ENCODE assay signal across 28 cellular contexts in the genomic region with DNA sequence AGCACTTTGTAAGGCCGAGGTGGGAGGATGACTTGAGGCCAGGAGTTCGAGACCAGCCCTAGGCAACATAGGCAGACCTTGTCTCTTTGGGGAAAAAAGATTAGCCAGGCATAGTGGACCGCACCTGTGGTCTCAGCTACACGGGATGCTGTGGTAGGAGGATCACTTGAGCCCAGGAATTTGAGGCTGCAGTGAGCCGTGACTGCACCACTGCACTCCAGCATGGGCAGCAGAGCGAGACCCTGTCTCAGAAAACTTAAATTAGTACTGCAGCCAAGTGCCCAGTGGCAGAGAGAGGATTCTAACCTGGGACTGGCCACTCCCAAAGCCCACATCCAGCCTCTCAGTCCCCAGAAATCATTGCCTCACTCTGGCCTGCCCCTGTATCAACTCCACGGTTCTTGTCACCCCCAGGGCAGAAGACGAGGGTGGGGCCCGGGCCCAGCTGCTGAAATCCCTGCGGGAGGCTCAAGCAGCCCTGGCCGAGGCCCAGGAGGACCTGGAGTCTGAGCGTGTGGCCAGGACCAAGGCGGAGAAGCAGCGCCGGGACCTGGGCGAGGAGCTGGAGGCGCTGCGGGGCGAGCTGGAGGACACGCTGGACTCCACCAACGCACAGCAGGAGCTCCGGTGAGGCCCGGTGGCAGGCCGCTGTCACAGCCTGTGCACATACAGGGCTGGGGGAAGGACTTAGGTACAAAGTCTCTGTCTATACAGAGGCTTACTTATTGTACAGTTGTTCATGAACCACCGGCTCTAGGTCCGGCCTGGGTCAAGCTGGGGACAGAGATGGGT.
"Had no signal": no experiment of that assay in that cellular context is flagged by ENCODE, and none has a peak within 500 bp of the region (broad histone marks: within the 10 kb centered on the region; RNA-seq: fewer than 3 reads in every experiment).

No MANE protein-coding gene starts in this region.

- H3K9me3 Mint-ChIP-seq: activated CD4-positive, alpha-beta memory T cell treated with anti-CD3 and anti-CD28 coated beads for 36 hours; activated CD4-positive, alpha-beta T cell treated with anti-CD3 and anti-CD28 coated beads, Interleukin-2, amount 10 ng/mL, durations not matched to agents 24 days and 14 days; activated naive CD4-positive, alpha-beta T cell treated with anti-CD3 and anti-CD28 coated beads, Interleukin-2, amount 10 ng/mL, durations not matched to agents 7 days and 5 days; activated naive CD8-positive, alpha-beta T cell treated with anti-CD3 and anti-CD28 coated beads, Interleukin-2, amount 10 ng/mL, durations not matched to agents 7 days and 5 days; activated T-helper 1 cell treated with anti-CD3 and anti-CD28 coated beads, Interleukin-12 subunit alpha, Interleukin-12 subunit beta, Interleukin-2, Interleukin-4 antibody, amounts not matched to agents 30 ng/mL and 10 ng/mL and 1 ng/mL, durations not matched to agents 14 hours and 24 hours and 36 hours; effector memory CD8-positive, alpha-beta T cell; natural killer cell; stimulated activated memory B cell treated with anti-CD40 and anti-IgM and Interleukin-4, amounts not matched to agents 10 μg/mL and 1 μg/mL and 100 μg/mL, for 72 hours; stimulated activated naive CD8-positive, alpha-beta T cell treated with anti-CD3 and anti-CD28 coated beads, Interleukin-15, amount 100 ng/mL, for 72 hours had no signal

- DNase-seq: activated CD4-positive, alpha-beta memory T cell treated with anti-CD3 and anti-CD28 coated beads for 36 hours; activated CD4-positive, alpha-beta T cell treated with anti-CD3 and anti-CD28 coated beads, Interleukin-2, amount 10 ng/mL, durations not matched to agents 24 days and 14 days; activated CD4-positive, CD25-positive, alpha-beta regulatory T cell treated with anti-CD3 and anti-CD28 coated beads, Interleukin-2, amount 50 U/mL, for 72 hours; activated CD8-positive, alpha-beta memory T cell treated with anti-CD3 and anti-CD28 coated beads, Interleukin-2, amount 50 U/mL, for 4 hours; activated effector memory CD4-positive, alpha-beta T cell treated with anti-CD3 and anti-CD28 coated beads, Interleukin-2, amount 50 U/mL, for 16 hours; activated naive CD4-positive, alpha-beta T cell treated with anti-CD3 and anti-CD28 coated beads, Interleukin-2, amount 10 ng/mL, durations not matched to agents 7 days and 5 days; activated naive CD8-positive, alpha-beta T cell treated with anti-CD3 and anti-CD28 coated beads, Interleukin-2, amount 10 ng/mL, durations not matched to agents 7 days and 5 days; activated T-cell treated with anti-CD3 and anti-CD28 coated beads, Interleukin-2, amount 50 U/mL, for 1 hour; brain microvascular endothelial cell; caudate nucleus; cortex of kidney; effector memory CD8-positive, alpha-beta T cell; erythroblast; heart right ventricle; left lung; lower lobe of right lung; mesenchymal stem cell; natural killer cell; retina; sigmoid colon; small intestine; stimulated activated CD4-positive, alpha-beta T cell treated with anti-CD3 and anti-CD28 coated beads, Interleukin-4, amount 100 ng/mL, for 4 hours; stimulated activated CD8-positive, alpha-beta memory T cell treated with anti-CD3 and anti-CD28 coated beads, Interleukin-4, amount 100 ng/mL, for 48 hours; stimulated activated naive CD8-positive, alpha-beta T cell treated with anti-CD3 and anti-CD28 coated beads, Interleukin-15, amount 100 ng/mL, for 72 hours; substantia nigra; T-helper 2 cell had no signal

- H3K4me1 Mint-ChIP-seq: activated CD4-positive, alpha-beta T cell treated with anti-CD3 and anti-CD28 coated beads, Interleukin-2, amount 10 ng/mL, durations not matched to agents 24 days and 14 days; activated naive CD4-positive, alpha-beta T cell treated with anti-CD3 and anti-CD28 coated beads, Interleukin-2, amount 10 ng/mL, durations not matched to agents 7 days and 5 days; activated naive CD8-positive, alpha-beta T cell treated with anti-CD3 and anti-CD28 coated beads, Interleukin-2, amount 10 ng/mL, durations not matched to agents 7 days and 5 days; natural killer cell; stimulated activated memory B cell treated with anti-CD40 and anti-IgM and Interleukin-4, amounts not matched to agents 10 μg/mL and 1 μg/mL and 100 μg/mL, for 72 hours; stimulated activated naive CD8-positive, alpha-beta T cell treated with anti-CD3 and anti-CD28 coated beads, Interleukin-15, amount 100 ng/mL, for 72 hours had no signal

- H3K27me3 Mint-ChIP-seq: activated CD4-positive, alpha-beta T cell treated with anti-CD3 and anti-CD28 coated beads, Interleukin-2, amount 10 ng/mL, durations not matched to agents 24 days and 14 days had no signal

- H3K4me3 Mint-ChIP-seq: activated CD4-positive, alpha-beta memory T cell treated with anti-CD3 and anti-CD28 coated beads for 36 hours; activated CD4-positive, alpha-beta T cell treated with anti-CD3 and anti-CD28 coated beads, Interleukin-2, amount 10 ng/mL, durations not matched to agents 24 days and 14 days; activated naive CD4-positive, alpha-beta T cell treated with anti-CD3 and anti-CD28 coated beads, Interleukin-2, amount 10 ng/mL, durations not matched to agents 7 days and 5 days; activated naive CD8-positive, alpha-beta T cell treated with anti-CD3 and anti-CD28 coated beads, Interleukin-2, amount 10 ng/mL, durations not matched to agents 7 days and 5 days; activated T-helper 1 cell treated with anti-CD3 and anti-CD28 coated beads, Interleukin-12 subunit alpha, Interleukin-12 subunit beta, Interleukin-2, Interleukin-4 antibody, amounts not matched to agents 30 ng/mL and 10 ng/mL and 1 ng/mL, durations not matched to agents 14 hours and 24 hours and 36 hours; effector memory CD8-positive, alpha-beta T cell; natural killer cell; stimulated activated memory B cell treated with anti-CD40 and anti-IgM and Interleukin-4, amounts not matched to agents 10 μg/mL and 1 μg/mL and 100 μg/mL, for 72 hours; stimulated activated naive CD8-positive, alpha-beta T cell treated with anti-CD3 and anti-CD28 coated beads, Interleukin-15, amount 100 ng/mL, for 72 hours had no signal

- ATAC-seq: effector memory CD8-positive, alpha-beta T cell; heart right ventricle; left lung; lower lobe of right lung; natural killer cell; stimulated activated memory B cell treated with anti-CD40 and anti-IgM and Interleukin-4, amounts not matched to agents 10 μg/mL and 1 μg/mL and 100 μg/mL, for 72 hours; stimulated activated naive CD8-positive, alpha-beta T cell treated with anti-CD3 and anti-CD28 coated beads, Interleukin-15, amount 100 ng/mL, for 72 hours had no signal

- H3K27ac Mint-ChIP-seq: activated CD4-positive, alpha-beta memory T cell treated with anti-CD3 and anti-CD28 coated beads for 36 hours; activated CD4-positive, alpha-beta T cell treated with anti-CD3 and anti-CD28 coated beads, Interleukin-2, amount 10 ng/mL, durations not matched to agents 24 days and 14 days; activated naive CD4-positive, alpha-beta T cell treated with anti-CD3 and anti-CD28 coated beads, Interleukin-2, amount 10 ng/mL, durations not matched to agents 7 days and 5 days; activated naive CD8-positive, alpha-beta T cell treated with anti-CD3 and anti-CD28 coated beads, Interleukin-2, amount 10 ng/mL, durations not matched to agents 7 days and 5 days; activated T-helper 1 cell treated with anti-CD3 and anti-CD28 coated beads, Interleukin-12 subunit alpha, Interleukin-12 subunit beta, Interleukin-2, Interleukin-4 antibody, amounts not matched to agents 30 ng/mL and 10 ng/mL and 1 ng/mL, durations not matched to agents 14 hours and 24 hours and 36 hours; effector memory CD8-positive, alpha-beta T cell; natural killer cell; stimulated activated memory B cell treated with anti-CD40 and anti-IgM and Interleukin-4, amounts not matched to agents 10 μg/mL and 1 μg/mL and 100 μg/mL, for 72 hours had no signal

- H3K36me3 Mint-ChIP-seq: activated CD4-positive, alpha-beta memory T cell treated with anti-CD3 and anti-CD28 coated beads for 36 hours; activated naive CD4-positive, alpha-beta T cell treated with anti-CD3 and anti-CD28 coated beads, Interleukin-2, amount 10 ng/mL, durations not matched to agents 7 days and 5 days; activated naive CD8-positive, alpha-beta T cell treated with anti-CD3 and anti-CD28 coated beads, Interleukin-2, amount 10 ng/mL, durations not matched to agents 7 days and 5 days; natural killer cell; stimulated activated memory B cell treated with anti-CD40 and anti-IgM and Interleukin-4, amounts not matched to agents 10 μg/mL and 1 μg/mL and 100 μg/mL, for 72 hours had no signal
